ENCODE assay signal across 24 cellular contexts in genomic region chr10:76422769-76423168, GRCh38.
DNase-seq lines count a peak whose midpoint lies in the region; ATAC-seq and TF ChIP-seq lines count a peak whose summit lies in the region.
"Had no signal": no experiment of that assay in that cellular context is flagged by ENCODE, and none has a peak within 500 bp of the region (broad histone marks: within the 10 kb centered on the region; RNA-seq: fewer than 3 reads in every experiment).

No MANE protein-coding gene starts in this region.

- H3K14ac ChIP-seq in IMR-90 (replicated peaks; ENCODE audit: low read depth, low read length) = no peak overlapping the region

- no peak overlapping the region for H4K91ac ChIP-seq in IMR-90 (ENCODE audit: insufficient read depth, low read depth, low read length)

- TF ChIP-seq POLR2A in IMR-90 (IDR thresholded peaks at IDR 0.05; ENCODE audit: low read depth, low read length) = no peak

- POLR2A ChIA-PET in IMR-90 (lab: Charles Lee; ENCODE audit: unreplicated experiment) (no interaction called here), T-cell (lab: Charles Lee) (interaction anchor here in 1 of 2 donors (0.6 kb wide), 1 partner anchor 20 kb away, joined by 4 read pairs; no protein-coding TSS in a partner anchor)

- H3K4me1 ChIP-seq in IMR-90 (ENCODE audit: control insufficient read depth, insufficient read depth, low read length) (no peaks in the 10 kb centered on the region), adipocyte (ENCODE audit: control insufficient read depth, insufficient read depth, low read length) (no peaks in the 10 kb centered on the region), foreskin keratinocyte (no peaks in the 10 kb centered on the region)
- H3K4me1 ChIP-seq: left lung, prostate gland, tibial nerve had no signal

- dilution Hi-C loops in IMR-90 (cut with HindIII; ENCODE audit: low sequenced_read_pairs, unreplicated experiment) = no loop called here

- BruUV-seq in IMR-90 (replicated peaks; lab: Mats Ljungman, UMichigan) = no TSS peak

- H3K9me3 ChIP-seq in IMR-90 (ENCODE audit: control insufficient read depth, insufficient read depth, low read length) (no peaks in the 10 kb centered on the region), adipocyte (ENCODE audit: control insufficient read depth, low read length) (no peaks in the 10 kb centered on the region)
- H3K9me3 ChIP-seq: left lung, prostate gland, sigmoid colon had no signal

- H3K4me1 Mint-ChIP-seq in type B pancreatic cell (ENCODE audit: unreplicated experiment) (peaks cover 8% of the 10 kb centered on the region), T-cell (no peaks in the 10 kb centered on the region)
- H3K4me1 Mint-ChIP-seq: activated naive CD4-positive, alpha-beta T cell treated with anti-CD3 and anti-CD28 coated beads, Interleukin-2, amount 10 ng/mL, durations not matched to agents 7 days and 5 days; GM23338; naive thymus-derived CD4-positive, alpha-beta T cell had no signal

- no peaks in the 10 kb centered on the region for H3K9me1 ChIP-seq in IMR-90 (ENCODE audit: insufficient read depth, low read length)

- ATAC-seq in IMR-90 (ENCODE audit: low read depth) (peak; percentile 53; the same call in 1 of the 2 replicates), foreskin keratinocyte (no peak), T-cell (replicated peaks in 1 of 4) (no peak), GM19467 (IDR thresholded peaks at IDR 0.05; ENCODE audit: unreplicated experiment) (no peak), HG03108 (IDR thresholded peaks at IDR 0.05; ENCODE audit: unreplicated experiment) (no peak)
- ATAC-seq: activated CD8-positive, alpha-beta T cell treated with anti-CD3 and anti-CD28 coated beads, Interleukin-2, amount 10 ng/mL, durations not matched to agents 7 days and 5 days; GM23338; K562; left lung; naive thymus-derived CD4-positive, alpha-beta T cell had no signal

- H2BK5ac ChIP-seq in IMR-90 (ENCODE audit: low read depth, low read length, poor library complexity, severe bottlenecking) = no peak overlapping the region

- H2AK9ac ChIP-seq in IMR-90 (replicated peaks; ENCODE audit: low read depth, low read length, poor library complexity) = no peak overlapping the region

- no peak overlapping the region for H3K56ac ChIP-seq in IMR-90 (ENCODE audit: extremely low read depth, insufficient read depth, low read length)

- no peak overlapping the region for H3K4me2 ChIP-seq in IMR-90 (ENCODE audit: low read depth, low read length)
- H3K4me2 ChIP-seq: GM23338 had no signal

- peak; percentile 45 for TF ChIP-seq CTCF in IMR-90 (conservative IDR thresholded peaks at IDR 0.05; ENCODE audit: low read depth, low read length)
- TF ChIP-seq CTCF in foreskin keratinocyte (conservative IDR thresholded peaks at IDR 0.05) = peak; percentile 11
- TF ChIP-seq CTCF in type B pancreatic cell (conservative IDR thresholded peaks at IDR 0.05) = no peak

- peaks cover 4% of the 10 kb centered on the region for H3K27me3 Mint-ChIP-seq in type B pancreatic cell
- no peaks in the 10 kb centered on the region for H3K27me3 Mint-ChIP-seq in T-cell
- H3K27me3 Mint-ChIP-seq: activated naive CD4-positive, alpha-beta T cell treated with anti-CD3 and anti-CD28 coated beads, Interleukin-2, amount 10 ng/mL, durations not matched to agents 7 days and 5 days; CD4-positive, alpha-beta T cell; naive thymus-derived CD4-positive, alpha-beta T cell had no signal

- H3K36me3 ChIP-seq in IMR-90 (ENCODE audit: control insufficient read depth, insufficient read depth, low read length) = no peaks in the 10 kb centered on the region
- no peaks in the 10 kb centered on the region for H3K36me3 ChIP-seq in adipocyte (ENCODE audit: control insufficient read depth, insufficient read depth, low read length, severe bottlenecking)
- H3K36me3 ChIP-seq: left lung, prostate gland, sigmoid colon, tibial nerve had no signal

- H2AK5ac ChIP-seq in IMR-90 (ENCODE audit: low read depth, low read length) = no peak overlapping the region

- intact Hi-C loops in IMR-90 (cut with micrococcal nuclease) = no loop called here

- CTCF ChIA-PET in IMR-90 (lab: Yijun Ruan, JAX) = interaction anchor here (1.1 kb wide), 2 partner anchors 40 to 99 kb away, joined by 3 read pairs; no protein-coding TSS in a partner anchor
- CTCF ChIA-PET in T-cell (lab: Charles Lee) = no interaction called here

- H3K79me1 ChIP-seq in IMR-90 (ENCODE audit: low read depth in 1 of 2, low read length in 2 of 2) = no peaks in the 10 kb centered on the region

- H3K27ac Mint-ChIP-seq in type B pancreatic cell = peak overlapping the region; percentile 25
- no peak overlapping the region for H3K27ac Mint-ChIP-seq in T-cell
- H3K27ac Mint-ChIP-seq: activated CD8-positive, alpha-beta T cell treated with anti-CD3 and anti-CD28 coated beads, Interleukin-2, amount 10 ng/mL, durations not matched to agents 7 days and 5 days; activated naive CD4-positive, alpha-beta T cell treated with anti-CD3 and anti-CD28 coated beads, Interleukin-2, amount 10 ng/mL, durations not matched to agents 7 days and 5 days; CD4-positive, alpha-beta T cell; GM23338; naive thymus-derived CD4-positive, alpha-beta T cell had no signal

- in situ Hi-C loops in IMR-90 (cut with MboI; ENCODE audit: low sequenced_read_pairs) = no loop called here

- H4K20me1 ChIP-seq in IMR-90 (ENCODE audit: insufficient read depth, low read length) = no peaks in the 10 kb centered on the region

- peak overlapping the region; percentile 89; the same call in 1 of the 2 replicates for H3K18ac ChIP-seq in IMR-90 (ENCODE audit: low read depth, low read length)

- 90% methylated on average over 4 of the region's 4 CpGs; no CpG with 5 or more reads in 1 of the 2 experiments for WGBS in IMR-90 (ENCODE audit: extremely low coverage in 2 of 2, insufficient read length in 1 of 2), 2 experiments

- no peak overlapping the region for H2BK15ac ChIP-seq in IMR-90 (ENCODE audit: low read depth, low read length)

- no peak overlapping the region; the same call in 1 of the 2 replicates for H4K5ac ChIP-seq in IMR-90 (ENCODE audit: low read depth, low read length)

- H3K4me3 ChIP-seq in IMR-90 (ENCODE audit: insufficient read depth, low read depth, low read length) (no peak overlapping the region), adipocyte (ENCODE audit: low read length) (no peak overlapping the region)
- H3K4me3 ChIP-seq: dorsolateral prefrontal cortex, GM23338, K562, left lung, prostate gland, sigmoid colon, tibial nerve had no signal

- DNase-seq in IMR-90 (peak; percentile 30), adipocyte (ENCODE audit: low read depth) (peak; percentile 50), foreskin keratinocyte (no peak), type B pancreatic cell (ENCODE audit: extremely low spot score, unreplicated experiment) (no peak), T-cell (no peak)
- DNase-seq: activated CD8-positive, alpha-beta T cell treated with anti-CD3 and anti-CD28 coated beads, Interleukin-2, amount 10 ng/mL, durations not matched to agents 7 days and 5 days; activated naive CD4-positive, alpha-beta T cell treated with anti-CD3 and anti-CD28 coated beads, Interleukin-2, amount 10 ng/mL, durations not matched to agents 7 days and 5 days; amniotic stem cell; CD4-positive, alpha-beta T cell; DND-41; dorsolateral prefrontal cortex; left lung; naive thymus-derived CD4-positive, alpha-beta T cell; NCI-H1105; NCI-H187; NCI-H82; sigmoid colon; stimulated activated CD4-positive, alpha-beta T cell treated with anti-CD3 and anti-CD28 coated beads, Interleukin-4, amount 100 ng/mL, for 24 hours had no signal

- no peak overlapping the region for H3K9ac ChIP-seq in IMR-90 (ENCODE audit: low read depth, low read length)
- no peak overlapping the region for H3K9ac ChIP-seq in adipocyte (ENCODE audit: low read length)

- H2BK120ac ChIP-seq in IMR-90 (ENCODE audit: low read depth, low read length) = 0 out of 2 replicates have a peak overlapping the region, but pooled peaks have one; percentile 23

- H3K4me3 Mint-ChIP-seq in type B pancreatic cell (no peak overlapping the region), T-cell (no peak overlapping the region)
- H3K4me3 Mint-ChIP-seq: activated CD8-positive, alpha-beta T cell treated with anti-CD3 and anti-CD28 coated beads, Interleukin-2, amount 10 ng/mL, durations not matched to agents 7 days and 5 days; activated naive CD4-positive, alpha-beta T cell treated with anti-CD3 and anti-CD28 coated beads, Interleukin-2, amount 10 ng/mL, durations not matched to agents 7 days and 5 days; CD4-positive, alpha-beta T cell; GM23338; naive thymus-derived CD4-positive, alpha-beta T cell had no signal

- H4K8ac ChIP-seq in IMR-90 (ENCODE audit: low read depth in 2 of 2, low read length in 2 of 2) = no peak overlapping the region

- no peaks in the 10 kb centered on the region for H3K36me3 Mint-ChIP-seq in type B pancreatic cell
- H3K36me3 Mint-ChIP-seq in T-cell = no peaks in the 10 kb centered on the region
- H3K36me3 Mint-ChIP-seq: activated naive CD4-positive, alpha-beta T cell treated with anti-CD3 and anti-CD28 coated beads, Interleukin-2, amount 10 ng/mL, durations not matched to agents 7 days and 5 days; naive thymus-derived CD4-positive, alpha-beta T cell had no signal

- H3K27ac ChIP-seq in IMR-90 (ENCODE audit: insufficient read depth, low read length) (no peak overlapping the region), foreskin keratinocyte (no peak overlapping the region)
- H3K27ac ChIP-seq: dorsolateral prefrontal cortex, left lung, prostate gland, sigmoid colon, tibial nerve had no signal

- no peak overlapping the region for H3K23ac ChIP-seq in IMR-90 (ENCODE audit: low read depth, low read length)

- H2AFZ ChIP-seq in IMR-90 (replicated peaks; ENCODE audit: low read length, poor library complexity) = no peak overlapping the region

- no peaks in the 10 kb centered on the region for H3K27me3 ChIP-seq in IMR-90 (ENCODE audit: control insufficient read depth, insufficient read depth, low read length)
- no peaks in the 10 kb centered on the region for H3K27me3 ChIP-seq in adipocyte (replicated peaks; ENCODE audit: control insufficient read depth, insufficient read depth, low read length)
- H3K27me3 ChIP-seq in foreskin keratinocyte = no peaks in the 10 kb centered on the region
- H3K27me3 ChIP-seq: dorsolateral prefrontal cortex, left lung, sigmoid colon, tibial nerve had no signal

- H3K4ac ChIP-seq in IMR-90 (ENCODE audit: low read depth, low read length) = no peak overlapping the region

- peak; percentile 37; the same call in 1 of the 2 replicates for TF ChIP-seq RAD21 in IMR-90 (IDR thresholded peaks at IDR 0.05; ENCODE audit: low read length)

- no peak overlapping the region for H2BK20ac ChIP-seq in IMR-90 (ENCODE audit: low read depth, low read length)

- peaks cover 6% of the 10 kb centered on the region for H3K9me3 Mint-ChIP-seq in type B pancreatic cell
- peaks cover 5 to 7% (median 6%) of the 10 kb centered on the region in 3 donors for H3K9me3 Mint-ChIP-seq in T-cell

TF ChIP-seq in IMR-90, 13 proteins besides CTCF, POLR2A, EP300 and RAD21 (continues in another document):
- TF ChIP-seq BHLHE40 (IDR thresholded peaks at IDR 0.05; ENCODE audit: low read depth, low read length) = no peak

Comparison
In these comparisons a context has a peak if more than half of its experiments do, and no peak if none do; other contexts are left out.
1. DNase-seq: peak in IMR-90 (single experiment) and adipocyte (single experiment); none in foreskin keratinocyte (0 of 2), type B pancreatic cell (single experiment) and T-cell (0 of 34).